21 cellular contexts compared by ENCODE assay signal in the genomic region with DNA sequence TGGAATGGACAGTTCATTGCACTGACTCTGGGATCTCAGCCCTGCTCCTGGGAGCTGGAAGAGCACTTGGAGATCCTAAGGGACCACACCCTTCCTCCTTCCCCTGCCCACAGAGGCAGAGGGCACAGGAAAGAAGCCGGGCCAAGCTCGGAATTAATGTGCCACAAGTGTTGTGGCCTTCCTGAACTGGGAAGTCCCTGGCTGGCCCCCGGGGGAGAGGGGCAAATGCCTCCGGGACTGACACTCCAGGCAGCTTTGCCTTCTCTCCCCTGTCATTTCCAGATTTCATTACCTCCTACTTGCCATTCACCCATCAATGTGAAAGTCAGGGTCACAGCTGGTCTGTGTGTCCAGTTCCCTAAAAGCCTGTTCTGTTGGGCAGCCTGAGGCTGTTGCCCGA. TPM values are rescaled to one million over a fixed set of nuclear protein-coding genes. Genes with fewer than 3 reads are reported as not detected.
A peak's percentile ranks its signal among the peaks of the same experiment; 100 is the strongest.
DNase-seq lines count a peak whose midpoint lies in the region; ATAC-seq and TF ChIP-seq lines count a peak whose summit lies in the region.
"Had no signal": no experiment of that assay in that cellular context is flagged by ENCODE, and none has a peak within 500 bp of the region (broad histone marks: within the 10 kb centered on the region; RNA-seq: fewer than 3 reads in every experiment).

No MANE protein-coding gene starts in this region.

- in situ Hi-C loops in transverse colon (cut with MboI; ENCODE audit: low pct_ligation_motif_present in 1 of 4, low pct_unique_long_range_greater_than_20kb in 1 of 4, low sequenced_read_pairs in 3 of 4), result no loop called here

- H3K9me3 ChIP-seq in PC-3 (ENCODE audit: low read length) (no peaks in the 10 kb centered on the region), gastroesophageal sphincter (no peaks in the 10 kb centered on the region), right lobe of liver (no peaks in the 10 kb centered on the region), transverse colon (no peaks in the 10 kb centered on the region)
- H3K9me3 ChIP-seq: BLaER1 treated with 17β-estradiol and CSF1 and Interleukin-3, amounts not matched to agents 10 nM and 100 nM had no signal

- no peak for TF ChIP-seq EP300 in gastroesophageal sphincter (IDR thresholded peaks at IDR 0.05)
- no peak for TF ChIP-seq EP300 in transverse colon (IDR thresholded peaks at IDR 0.05; ENCODE audit: low read depth)

- no peaks in the 10 kb centered on the region for H3K9me2 ChIP-seq in PC-3 (replicated peaks; ENCODE audit: low read length)

- POLR2A ChIA-PET in PC-3 (lab: Charles Lee; ENCODE audit: unreplicated experiment), result no interaction called here

- H2AFZ ChIP-seq in PC-3 (ENCODE audit: low read length), result no peak overlapping the region

- H3K4me2 ChIP-seq in PC-3 (ENCODE audit: low read length), result no peak overlapping the region

- DNase-seq in PC-3 (no peak), right lobe of liver (no peak), transverse colon (no peak), T1000 (lab: John Stamatoyannopoulos, UW) (no peak), Kasumi-1 (lab: John Stamatoyannopoulos, UW) (no peak)
- DNase-seq: activated B cell treated with CpG ODN at 0.5 μM for 24 hours; activated CD4-positive, alpha-beta T cell treated with anti-CD3 and anti-CD28 coated beads, Interleukin-2, amount 50 U/mL, for 4 hours; activated CD8-positive, alpha-beta memory T cell treated with anti-CD3 and anti-CD28 coated beads, Interleukin-2, amount 50 U/mL, for 48 hours; activated naive CD8-positive, alpha-beta T cell treated with anti-CD3 and anti-CD28 coated beads, Interleukin-2, amount 10 ng/mL, durations not matched to agents 7 days and 5 days; effector memory CD4-positive, alpha-beta T cell; foreskin fibroblast; H7; NCI-H1092 treated with DMSO at 0.1 percent for 48 hours; NCI-H2029 treated with DMSO at 0.1 percent for 48 hours; NCI-H2227 treated with DMSO at 0.1 percent for 48 hours; NCI-H774; stimulated activated CD4-positive, alpha-beta T cell treated with anti-CD3 and anti-CD28 coated beads, Interleukin-1b, Interleukin-23, amount 100 ng/mL, for 48 hours had no signal

- TF ChIP-seq CTCF in PC-3 (conservative IDR thresholded peaks at IDR 0.05; ENCODE audit: low read depth, low read length) (no peak), gastroesophageal sphincter (IDR thresholded peaks at IDR 0.05) (no peak), right lobe of liver (IDR thresholded peaks at IDR 0.05) (no peak), transverse colon (IDR thresholded peaks at IDR 0.05) (no peak)

- H3K9ac ChIP-seq in PC-3 (ENCODE audit: low read length), result no peak overlapping the region

- 29 to 89% methylated on average over 1 of the region's 5 CpGs for WGBS in gastroesophageal sphincter (ENCODE audit: low coverage in 1 of 2), 2 donors
- WGBS in right lobe of liver (ENCODE audit: insufficient coverage, low coverage, low lambda C conversion rate, missing lambda C conversion rate), result 55% methylated on average over 2 of the region's 5 CpGs
- 78 to 80% methylated on average over 1 to 5 of the region's 5 CpGs for WGBS in transverse colon (ENCODE audit: low coverage in 1 of 2), 2 donors

- no peak overlapping the region for H3K4me3 ChIP-seq in PC-3 (ENCODE audit: low read length)
- no peak overlapping the region for H3K4me3 ChIP-seq in gastroesophageal sphincter
- H3K4me3 ChIP-seq in right lobe of liver, result no peak overlapping the region
- H3K4me3 ChIP-seq in transverse colon, result no peak overlapping the region
- H3K4me3 ChIP-seq: BLaER1 treated with 17β-estradiol and CSF1 and Interleukin-3, amounts not matched to agents 10 nM and 100 nM had no signal

- CTCF ChIA-PET in PC-3 (lab: Charles Lee), result interaction anchor here (0.6 kb wide), 1 partner anchor 59 kb away, joined by 3 read pairs; no protein-coding TSS in a partner anchor

- H3K27me3 ChIP-seq in PC-3 (ENCODE audit: low read length), result no peaks in the 10 kb centered on the region
- no peaks in the 10 kb centered on the region for H3K27me3 ChIP-seq in gastroesophageal sphincter
- no peaks in the 10 kb centered on the region for H3K27me3 ChIP-seq in right lobe of liver
- H3K27me3 ChIP-seq in transverse colon, result no peaks in the 10 kb centered on the region
- H3K27me3 ChIP-seq: BLaER1 treated with 17β-estradiol and CSF1 and Interleukin-3, amounts not matched to agents 10 nM and 100 nM had no signal

- intact Hi-C loops in PC-3 (cut with micrococcal nuclease) (no loop called here), right lobe of liver (cut with DNase I) (no loop called here), transverse colon (cut with DNase I; ENCODE audit: low total_unique reads) (no loop called here)

- no peaks in the 10 kb centered on the region; the same call in 1 of the 2 replicates for H3K36me3 ChIP-seq in PC-3 (ENCODE audit: low read depth, low read length)
- peaks cover 0 to 71% of the 10 kb centered on the region in 2 donors for H3K36me3 ChIP-seq in gastroesophageal sphincter
- H3K36me3 ChIP-seq in right lobe of liver, result peaks cover 0 to 46% (median 25%) of the 10 kb centered on the region in 4 donors
- H3K36me3 ChIP-seq in transverse colon, result peaks cover 0 to 32% (median 16%) of the 10 kb centered on the region in 4 donors

- no TSS peak for BruUV-seq in PC-3 (replicated peaks; lab: Mats Ljungman, UMichigan)

- no peaks in the 10 kb centered on the region for H4K20me1 ChIP-seq in PC-3 (ENCODE audit: low read length)

- ATAC-seq in PC-3 (peak; percentile 27; the same call in 1 of the 2 replicates), gastroesophageal sphincter (peak; percentile 24), right lobe of liver (peak in 1 of 4 donors; percentile 1), HG03025 (IDR thresholded peaks at IDR 0.05; ENCODE audit: low FRiP score, unreplicated experiment) (no peak)

- no peak for TF ChIP-seq POLR2A in gastroesophageal sphincter (IDR thresholded peaks at IDR 0.05)
- no peak for TF ChIP-seq POLR2A in right lobe of liver (IDR thresholded peaks at IDR 0.05)
- TF ChIP-seq POLR2A in transverse colon (IDR thresholded peaks at IDR 0.05), result no peak

- no peaks in the 10 kb centered on the region for H3F3A ChIP-seq in PC-3 (ENCODE audit: low read length, unreplicated experiment)

- H3K4me1 ChIP-seq in PC-3 (ENCODE audit: insufficient read depth, low read length) (no peaks in the 10 kb centered on the region), gastroesophageal sphincter (no peaks in the 10 kb centered on the region), right lobe of liver (peaks cover 0 to 56% (median 28%) of the 10 kb centered on the region in 4 donors), transverse colon (peaks cover 0 to 26% (median 19%) of the 10 kb centered on the region in 4 donors)

- no peak overlapping the region for H3K27ac ChIP-seq in PC-3 (ENCODE audit: low read length)
- H3K27ac ChIP-seq in gastroesophageal sphincter, result peak overlapping the region in 2 of 4 donors; percentile 0 to 17
- H3K27ac ChIP-seq in right lobe of liver, result peak overlapping the region in 2 of 3 donors; percentile 93 to 97
- peak overlapping the region; percentile 55 to 74 (median 66) for H3K27ac ChIP-seq in transverse colon
- H3K27ac ChIP-seq: HL-60 had no signal

- H3K79me2 ChIP-seq in PC-3 (ENCODE audit: low read length), result no peaks in the 10 kb centered on the region

RNA-seq across cellular contexts. Expression of gene SESN2, which starts 21.6 kb away (rescaled TPM):
- total RNA-seq in PC-3 (2014; rRNA removed) (6.9 and 10.7 TPM in 2 replicates), gastroesophageal sphincter (1 to 10 TPM; 7.7 to 10.0 (median 8.3) TPM), right lobe of liver (10 to 100 TPM in 4 of 6 experiments, 1 to 10 TPM in 2; 4.5 to 17.9 (median 14.0) TPM), transverse colon (10 to 100 TPM; 25.1 to 44.5 (median 30.5) TPM)

RNA-seq across cellular contexts. Expression of gene ATP5IF1, which starts 45.0 kb away (rescaled TPM):
- total RNA-seq in PC-3 (2014; rRNA removed), result 364 and 465 TPM in 2 replicates
- 100 to 1,000 TPM; 125 to 266 (median 157) TPM for total RNA-seq in gastroesophageal sphincter
- 100 to 1,000 TPM in 4 of 6 experiments, 10 to 100 TPM in 2; 86.7 to 315 (median 116) TPM for total RNA-seq in right lobe of liver
- total RNA-seq in transverse colon, result 100 to 1,000 TPM; 131 to 503 (median 344) TPM

RNA-seq across cellular contexts. Expression of gene MED18, which starts 47.9 kb away (rescaled TPM):
- total RNA-seq in PC-3 (2014; rRNA removed) (10.1 and 13.6 TPM in 2 replicates), gastroesophageal sphincter (10 to 100 TPM in 3 of 4 donors, 1 to 10 TPM in 1; 8.5 to 21.0 (median 18.2) TPM), right lobe of liver (10 to 100 TPM in 4 of 6 experiments, 1 to 10 TPM in 2; 9.1 to 16.4 (median 11.8) TPM), transverse colon (10 to 100 TPM; 12.1 to 36.3 (median 27.4) TPM)

RNA-seq across cellular contexts. Expression of gene DNAJC8, which starts 48.1 kb away (rescaled TPM):
- total RNA-seq in PC-3 (2014; rRNA removed) (63.6 and 66.0 TPM in 2 replicates), gastroesophageal sphincter (10 to 100 TPM; 68.4 to 90.3 (median 80.5) TPM), right lobe of liver (10 to 100 TPM; 22.2 to 34.4 (median 28.2) TPM), transverse colon (10 to 100 TPM; 33.3 to 68.7 (median 46.8) TPM)
